Comparison of ENCODE assay signal across 31 cellular contexts in genomic region chr4:172772781-172773180, GRCh38.
"Had no signal": no experiment of that assay in that cellular context is flagged by ENCODE, and none has a peak within 500 bp of the region (broad histone marks: within the 10 kb centered on the region; RNA-seq: fewer than 3 reads in every experiment).

No MANE protein-coding gene starts in this region.

- H3K27me3 ChIP-seq: adrenal gland, ascending aorta, body of pancreas, brain microvascular endothelial cell, cardiac muscle cell had no signal

- H3K36me3 ChIP-seq: adrenal gland, ascending aorta, brain microvascular endothelial cell, cardiac muscle cell had no signal

- H3K4me1 ChIP-seq: adrenal gland, ascending aorta, body of pancreas had no signal

- H3K4me3 ChIP-seq: adrenal gland, ascending aorta, body of pancreas, cardiac muscle cell had no signal

- DNase-seq: activated effector memory CD4-positive, alpha-beta T cell treated with anti-CD3 and anti-CD28 coated beads, Interleukin-2, amount 50 U/mL, for 16 hours; activated effector memory CD4-positive, alpha-beta T cell treated with Interleukin-2 at 50 U/mL for 16 hours; activated gamma-delta T cell; activated gamma-delta T cell treated with Interleukin-2 at 50 U/mL for 16 hours; activated naive CD4-positive, alpha-beta T cell; activated naive CD4-positive, alpha-beta T cell treated with anti-CD3 and anti-CD28 coated beads for 36 hours; activated naive CD4-positive, alpha-beta T cell treated with anti-CD3 and anti-CD28 coated beads, Interleukin-2, amount 10 ng/mL, durations not matched to agents 7 days and 5 days; activated naive CD4-positive, alpha-beta T cell treated with anti-CD3 and anti-CD28 coated beads, Interleukin-2, amount 50 U/mL, for 16 hours; activated naive CD4-positive, alpha-beta T cell treated with Interleukin-2 at 50 U/mL for 16 hours; activated naive CD8-positive, alpha-beta T cell treated with anti-CD3 and anti-CD28 coated beads for 36 hours; activated naive CD8-positive, alpha-beta T cell treated with anti-CD3 and anti-CD28 coated beads, Interleukin-2, amount 10 ng/mL, durations not matched to agents 7 days and 5 days; activated naive CD8-positive, alpha-beta T cell treated with anti-CD3 and anti-CD28 coated beads, Interleukin-2, amount 50 U/mL, for 24 hours; activated T-cell treated with anti-CD3 and anti-CD28 coated beads, Interleukin-2, amount 50 U/mL, for 1 hour; activated T-cell treated with anti-CD3 and anti-CD28 coated beads, Interleukin-2, amount 50 U/mL, for 24 hours; activated T-cell treated with anti-CD3 and anti-CD28 coated beads, Interleukin-2, amount 50 U/mL, for 4 hours; activated T-cell treated with anti-CD3 and anti-CD28 coated beads, Interleukin-2, amount 50 U/mL, for 48 hours; activated T-cell treated with anti-CD3 and anti-CD28 coated beads, Interleukin-2, amount 50 U/mL, for 72 hours; adrenal gland; amniotic stem cell; amygdala; anterior cingulate cortex; aorta; body of pancreas; brain microvascular endothelial cell; caudate nucleus; central memory CD4-positive, alpha-beta T cell; cerebellar nuclear complex had no signal

- ATAC-seq: activated naive CD4-positive, alpha-beta T cell treated with anti-CD3 and anti-CD28 coated beads, Interleukin-2, amount 50 U/mL, for 72 hours; activated naive CD8-positive, alpha-beta T cell treated with anti-CD3 and anti-CD28 coated beads, Interleukin-2, amount 50 U/mL, for 24 hours; activated T-cell treated with anti-CD3 and anti-CD28 coated beads, Interleukin-2, amount 50 U/mL, for 4 hours; activated T-cell treated with anti-CD3 and anti-CD28 coated beads, Interleukin-2, amount 50 U/mL, for 72 hours; activated T-helper 17 cell treated with anti-CD3 and anti-CD28 coated beads, Interleukin-2, amount 50 U/mL, for 72 hours; body of pancreas had no signal

- H3K27ac ChIP-seq: adrenal gland, ascending aorta, body of pancreas, brain microvascular endothelial cell, cardiac muscle cell had no signal

- H3K9me3 ChIP-seq: adrenal gland, ascending aorta, body of pancreas had no signal
